ENCODE assay signal across 15 cellular contexts in genomic region chr10:88731296-88731695, GRCh38. TPM values are rescaled to one million over a fixed set of nuclear protein-coding genes. Genes with fewer than 3 reads are reported as not detected.
DNase-seq lines count a peak whose midpoint lies in the region; ATAC-seq and TF ChIP-seq lines count a peak whose summit lies in the region.
"Had no signal": no experiment of that assay in that cellular context is flagged by ENCODE, and none has a peak within 500 bp of the region (broad histone marks: within the 10 kb centered on the region; RNA-seq: fewer than 3 reads in every experiment).

No MANE protein-coding gene starts in this region.

- no peaks in the 10 kb centered on the region for H4K20me1 ChIP-seq in GM23338 (replicated peaks; ENCODE audit: insufficient read depth)

- no peak overlapping the region for H2BK120ac ChIP-seq in mesendoderm (ENCODE audit: low read depth, low read length)

- H2AFZ ChIP-seq in GM23338 = no peak overlapping the region

- no peak overlapping the region for H3K4me3 ChIP-seq in GM23338
- H3K4me3 ChIP-seq in choroid plexus epithelial cell (ENCODE audit: low read depth, low read length) = no peak overlapping the region
- no peak overlapping the region for H3K4me3 ChIP-seq in mesendoderm (ENCODE audit: low read length)
- H3K4me3 ChIP-seq: SJCRH30 had no signal

- no peaks in the 10 kb centered on the region for H3K9me2 ChIP-seq in GM23338 (ENCODE audit: insufficient read depth)

- no peak overlapping the region for H2BK5ac ChIP-seq in mesendoderm (ENCODE audit: low read length)

- H3K9ac ChIP-seq in mesendoderm (ENCODE audit: low read length) = no peak overlapping the region

- ATAC-seq in GM23338 = peak; percentile 36
- no peak for ATAC-seq in GM21515 (IDR thresholded peaks at IDR 0.05; ENCODE audit: unreplicated experiment)
- no peak for ATAC-seq in GM18907 (IDR thresholded peaks at IDR 0.05; ENCODE audit: unreplicated experiment)
- ATAC-seq: activated T-helper 17 cell treated with anti-CD3 and anti-CD28 coated beads, Interleukin-2, amount 50 U/mL, for 72 hours had no signal

- no peaks in the 10 kb centered on the region for H3K36me3 Mint-ChIP-seq in GM23338 (ENCODE audit: low read depth)
- H3K36me3 Mint-ChIP-seq: brain; CD4-positive, alpha-beta memory T cell had no signal

- H3K4me1 ChIP-seq in GM23338 (ENCODE audit: insufficient read depth) = peaks cover 6% of the 10 kb centered on the region; the same call in 1 of the 2 replicates
- no peaks in the 10 kb centered on the region for H3K4me1 ChIP-seq in mesendoderm (ENCODE audit: control insufficient read depth, low read depth, low read length)
- H3K4me1 ChIP-seq: SJCRH30 had no signal

- TF ChIP-seq CTCF in GM23338 (conservative IDR thresholded peaks at IDR 0.05; ENCODE audit: low read depth in 2 of 2) = no peak
- TF ChIP-seq CTCF in choroid plexus epithelial cell (conservative IDR thresholded peaks at IDR 0.05; ENCODE audit: low read depth, low read length) = no peak

- no peak overlapping the region for H3K4me3 Mint-ChIP-seq in GM23338
- H3K4me3 Mint-ChIP-seq: activated T-helper 17 cell treated with anti-CD3 and anti-CD28 coated beads, Interleukin-2, amount 50 U/mL, for 72 hours; brain; CD4-positive, alpha-beta memory T cell had no signal

- H3K79me2 ChIP-seq in GM23338 (replicated peaks; ENCODE audit: insufficient read depth) (no peaks in the 10 kb centered on the region), mesendoderm (ENCODE audit: control insufficient read depth, insufficient read depth, low read length) (no peaks in the 10 kb centered on the region)

- no peak overlapping the region for H3K23ac ChIP-seq in mesendoderm (ENCODE audit: low read length)

- H3K4me2 ChIP-seq in GM23338 (no peak overlapping the region), mesendoderm (ENCODE audit: low read length) (no peak overlapping the region)

- peaks cover 9% of the 10 kb centered on the region; the same call in 1 of the 2 replicates for H3K27me3 ChIP-seq in GM23338 (ENCODE audit: insufficient read depth)
- H3K27me3 ChIP-seq in mesendoderm (ENCODE audit: insufficient read depth, low read length, poor library complexity) = no peaks in the 10 kb centered on the region
- H3K27me3 ChIP-seq: SJCRH30 had no signal

- no peaks in the 10 kb centered on the region for H3F3A ChIP-seq in GM23338 (replicated peaks; ENCODE audit: low read depth)

- no CpG with 5 or more reads among the region's 6 CpGs for WGBS in mesendoderm (ENCODE audit: extremely low coverage, insufficient coverage, low lambda C conversion rate)

- H2BK15ac ChIP-seq in mesendoderm (replicated peaks; ENCODE audit: low read depth) = no peak overlapping the region

- no peak overlapping the region for H3K27ac Mint-ChIP-seq in GM23338
- H3K27ac Mint-ChIP-seq: activated T-helper 17 cell treated with anti-CD3 and anti-CD28 coated beads, Interleukin-2, amount 50 U/mL, for 72 hours; brain; CD4-positive, alpha-beta memory T cell had no signal

- no peaks in the 10 kb centered on the region for H3K9me3 Mint-ChIP-seq in GM23338
- H3K9me3 Mint-ChIP-seq: brain; CD4-positive, alpha-beta memory T cell had no signal

- H4K8ac ChIP-seq in mesendoderm (ENCODE audit: low read depth, low read length) = no peak overlapping the region

- H3K56ac ChIP-seq in mesendoderm (ENCODE audit: low read length) = no peak overlapping the region

- H3K36me3 ChIP-seq in GM23338 (ENCODE audit: insufficient read depth) = no peaks in the 10 kb centered on the region
- no peaks in the 10 kb centered on the region for H3K36me3 ChIP-seq in mesendoderm (ENCODE audit: control insufficient read depth, insufficient read depth, low read length)
- H3K36me3 ChIP-seq: SJCRH30 had no signal

- H3K27ac ChIP-seq in GM23338 (ENCODE audit: low read depth) (no peak overlapping the region), mesendoderm (ENCODE audit: low read depth, low read length) (no peak overlapping the region)
- H3K27ac ChIP-seq: SJCRH30 had no signal

- no peaks in the 10 kb centered on the region for H3K79me1 ChIP-seq in mesendoderm (ENCODE audit: low read length)

- no peak overlapping the region for H3K18ac ChIP-seq in mesendoderm (ENCODE audit: low read length)

- no peak overlapping the region for H2AK5ac ChIP-seq in mesendoderm (ENCODE audit: low read length)

- peaks cover 4% of the 10 kb centered on the region for H3K27me3 Mint-ChIP-seq in GM23338 (ENCODE audit: insufficient read depth, low read depth, poor library complexity)

- no peak overlapping the region for H4K5ac ChIP-seq in mesendoderm (ENCODE audit: low read length)

- peaks cover 11% of the 10 kb centered on the region for H3K4me1 Mint-ChIP-seq in GM23338
- H3K4me1 Mint-ChIP-seq: activated T-helper 17 cell treated with anti-CD3 and anti-CD28 coated beads, Interleukin-2, amount 50 U/mL, for 72 hours had no signal

- DNase-seq in GM23338 (ENCODE audit: low spot score) (peak; percentile 38), NCI-H226 (peak; percentile 6), choroid plexus epithelial cell (ENCODE audit: low read depth) (peak; percentile 18), mesendoderm (peak; percentile 27), DMS 273 (lab: John Stamatoyannopoulos, UW; ENCODE audit: unreplicated experiment) (no peak)
- DNase-seq in activated naive CD4-positive, alpha-beta T cell treated with anti-CD3 and anti-CD28 coated beads, Interleukin-2, amount 50 U/mL, for 16 hours = no peak
- DNase-seq: CD4-positive, alpha-beta memory T cell; GOT3; NCI-H2107 had no signal

- H3K4ac ChIP-seq in mesendoderm (ENCODE audit: low read depth, low read length) = no peak overlapping the region

TF ChIP-seq in GM23338, 12 proteins besides CTCF, POLR2A, EP300 and RAD21 (continues in another document):
- TF ChIP-seq ZNF114 (CRISPR knock-in tag; IDR thresholded peaks at IDR 0.05) (no peak), EZH2phosphoT487 (IDR thresholded peaks at IDR 0.05; ENCODE audit: unreplicated experiment) (no peak), POLR2AphosphoS5 (IDR thresholded peaks at IDR 0.05; ENCODE audit: low read depth) (no peak), CREB1 (CRISPR knock-in tag; IDR thresholded peaks at IDR 0.05; ENCODE audit: low read depth) (no peak), NANOG (IDR thresholded peaks at IDR 0.05; ENCODE audit: borderline replicate concordance) (no peak), REST (IDR thresholded peaks at IDR 0.05; ENCODE audit: unreplicated experiment) (no peak)

RNA-seq across cellular contexts. Expression of gene LIPK, which starts 25.2 kb away (rescaled TPM):
- not detected in 2 replicates for total RNA-seq in GM23338 (2014; rRNA removed; shearing (Covaris generic))
- not detected in 2 replicates for polyA plus RNA-seq in GM23338 (2016; fragmentation: Nextera tagmentation; extraction: Ambion mirVana)
- not detected for polyA plus RNA-seq in mesendoderm (2013, experiment 1 of 2)
- not detected for polyA plus RNA-seq in mesendoderm (2013, experiment 2 of 2)
- total RNA-seq: activated T-helper 17 cell treated with anti-CD3 and anti-CD28 coated beads, Interleukin-2, amount 50 U/mL, for 72 hours; CD4-positive, alpha-beta memory T cell; endothelial cell of umbilical vein; SJCRH30 had no signal
- polyA plus RNA-seq: CD4-positive, alpha-beta memory T cell; endothelial cell of umbilical vein had no signal

RNA-seq across cellular contexts. Expression of gene LIPN, which starts 28.5 kb away (rescaled TPM):
- not detected in 2 replicates for total RNA-seq in GM23338 (2014; rRNA removed; shearing (Covaris generic))
- not detected in 2 replicates for polyA plus RNA-seq in GM23338 (2016; fragmentation: Nextera tagmentation; extraction: Ambion mirVana)
- not detected for polyA plus RNA-seq in mesendoderm (2013, experiment 1 of 2)
- polyA plus RNA-seq in mesendoderm (2013, experiment 2 of 2) = not detected
- total RNA-seq: activated T-helper 17 cell treated with anti-CD3 and anti-CD28 coated beads, Interleukin-2, amount 50 U/mL, for 72 hours; CD4-positive, alpha-beta memory T cell; endothelial cell of umbilical vein; SJCRH30 had no signal
- polyA plus RNA-seq: endothelial cell of umbilical vein had no signal

Comparison
In these comparisons a context has a peak if more than half of its experiments do, and no peak if none do; other contexts are left out.
1. DNase-seq: peak in GM23338 (single experiment), NCI-H226 (single experiment), choroid plexus epithelial cell (single experiment) and mesendoderm (single experiment); none in activated naive CD4-positive, alpha-beta T cell treated with anti-CD3 and anti-CD28 coated beads, Interleukin-2, amount 50 U/mL, for 16 hours (single experiment) and DMS 273 (single experiment).